Comparison of ENCODE assay signal across 11 cellular contexts in the genomic region with DNA sequence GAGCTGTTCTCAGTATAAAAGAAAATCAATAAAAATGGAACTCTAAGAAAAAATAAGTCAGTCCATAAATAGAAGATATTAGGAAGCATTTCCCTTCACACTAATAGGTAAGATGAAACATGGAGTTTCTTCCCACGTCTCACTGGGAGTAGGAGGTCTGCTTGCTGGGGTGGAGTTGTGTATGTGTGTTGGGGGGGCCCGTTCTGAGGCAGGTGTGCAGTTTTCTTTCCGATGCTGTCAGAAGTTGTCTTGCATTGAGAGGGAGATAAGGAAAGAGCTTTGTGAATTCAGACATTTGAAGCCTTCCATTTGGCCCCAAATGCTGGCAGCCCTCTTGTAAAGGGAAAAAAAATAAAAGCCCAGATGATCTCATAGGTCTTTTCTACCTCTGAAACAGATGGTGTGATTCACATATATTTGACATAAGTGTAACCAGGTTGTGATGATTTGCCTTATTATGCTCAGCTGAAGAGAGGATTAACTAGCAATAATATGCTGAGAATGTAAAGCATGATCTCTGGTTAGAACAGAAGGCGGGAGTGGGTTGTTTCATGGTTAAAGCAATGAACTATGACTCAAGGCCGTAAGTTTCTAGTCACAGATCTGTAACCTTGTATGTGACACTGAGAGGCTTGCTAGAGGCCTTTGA. TPM values are rescaled to one million over a fixed set of nuclear protein-coding genes. Genes with fewer than 3 reads are reported as not detected.
A peak's percentile ranks its signal among the peaks of the same experiment; 100 is the strongest.
DNase-seq lines count a peak whose midpoint lies in the region; FAIRE-seq and TF ChIP-seq lines count a peak whose summit lies in the region.
"Had no signal": no experiment of that assay in that cellular context is flagged by ENCODE, and none has a peak within 500 bp of the region (broad histone marks: within the 10 kb centered on the region; RNA-seq: fewer than 3 reads in every experiment).

No MANE protein-coding gene starts in this region.

- DNase-seq in activated CD4-positive, alpha-beta T cell treated with anti-CD3 and anti-CD28 coated beads, Interleukin-2, amount 10 ng/mL, durations not matched to agents 24 days and 14 days, result peak; percentile 58
- no peak for DNase-seq in activated CD4-positive, alpha-beta T cell treated with anti-CD3 and anti-CD28 coated beads for 48 hours
- peak; percentile 10 for DNase-seq in bronchial epithelial cell (ENCODE audit: low read depth)
- DNase-seq in smooth muscle cell (lab: John Stamatoyannopoulos, UW; ENCODE audit: unreplicated experiment), result no peak
- DNase-seq in testis, result no peak
- no peak for DNase-seq in OCI-M2 (lab: John Stamatoyannopoulos, UW; ENCODE audit: unreplicated experiment)
- DNase-seq in UCSD-AML1 (lab: John Stamatoyannopoulos, UW; ENCODE audit: unreplicated experiment), result no peak
- DNase-seq: NCI-H1417 treated with DMSO at 0.1 percent for 48 hours, ovary had no signal

- H3K4me2 ChIP-seq in Loucy (ENCODE audit: low read depth, low read length, poor library complexity, severe bottlenecking), result peak overlapping the region; percentile 41
- H3K4me2 ChIP-seq in smooth muscle cell, result peak overlapping the region; percentile 67

- H3K9me3 ChIP-seq in Loucy (ENCODE audit: insufficient read depth, low read depth, low read length), result no peaks in the 10 kb centered on the region
- H3K9me3 ChIP-seq in smooth muscle cell (replicated peaks; ENCODE audit: low read depth), result no peaks in the 10 kb centered on the region
- H3K9me3 ChIP-seq in testis, result no peaks in the 10 kb centered on the region
- H3K9me3 ChIP-seq: ovary had no signal

- 34% methylated on average over 5 of the region's 5 CpGs for WGBS in smooth muscle cell (ENCODE audit: low lambda C conversion rate)
- 72 to 76% methylated on average over 5 of the region's 5 CpGs for WGBS in testis, 2 donors

- no peaks in the 10 kb centered on the region for H3K27me3 ChIP-seq in Loucy (ENCODE audit: insufficient read depth, low read length, poor library complexity, severe bottlenecking)
- H3K27me3 ChIP-seq in bronchial epithelial cell (ENCODE audit: control insufficient read depth, insufficient read depth, low read length), result peaks cover 6% of the 10 kb centered on the region
- no peaks in the 10 kb centered on the region for H3K27me3 ChIP-seq in smooth muscle cell (ENCODE audit: low read depth)
- no peaks in the 10 kb centered on the region for H3K27me3 ChIP-seq in testis
- H3K27me3 ChIP-seq: ovary had no signal

- H3K4me3 Mint-ChIP-seq in activated CD4-positive, alpha-beta T cell treated with anti-CD3 and anti-CD28 coated beads, Interleukin-2, amount 10 ng/mL, durations not matched to agents 24 days and 14 days, result peak overlapping the region; percentile 67

- TF ChIP-seq POLR2A in testis (IDR thresholded peaks at IDR 0.05), result no peak

- no peak overlapping the region for H3K4me3 ChIP-seq in Loucy (ENCODE audit: low read length, poor library complexity, severe bottlenecking)
- no peak overlapping the region for H3K4me3 ChIP-seq in bronchial epithelial cell (ENCODE audit: low read depth, low read length)
- no peak overlapping the region for H3K4me3 ChIP-seq in smooth muscle cell
- H3K4me3 ChIP-seq in testis, result no peak overlapping the region
- H3K4me3 ChIP-seq: ovary had no signal

- H4K20me1 ChIP-seq in Loucy (ENCODE audit: insufficient read depth, low read length, poor library complexity, severe bottlenecking) (peaks cover 3% of the 10 kb centered on the region), smooth muscle cell (ENCODE audit: low read depth) (no peaks in the 10 kb centered on the region)

- H3K27ac ChIP-seq in smooth muscle cell (ENCODE audit: low read depth), result peak overlapping the region; percentile 89
- H3K27ac ChIP-seq in testis, result no peak overlapping the region
- H3K27ac ChIP-seq: ovary had no signal

- FAIRE-seq in bronchial epithelial cell (lab: Jason Lieb, UNC), result no peak

- TF ChIP-seq CTCF in Loucy (conservative IDR thresholded peaks at IDR 0.05; ENCODE audit: low read length) (no peak), bronchial epithelial cell (IDR thresholded peaks at IDR 0.05; ENCODE audit: insufficient read depth, low read length, severe bottlenecking) (no peak), smooth muscle cell (IDR thresholded peaks at IDR 0.05; ENCODE audit: borderline replicate concordance, insufficient read depth, poor library complexity, severe bottlenecking) (no peak), testis (IDR thresholded peaks at IDR 0.05) (no peak)

- H3K4me1 Mint-ChIP-seq in activated CD4-positive, alpha-beta T cell treated with anti-CD3 and anti-CD28 coated beads, Interleukin-2, amount 10 ng/mL, durations not matched to agents 24 days and 14 days, result peaks cover 92% of the 10 kb centered on the region

- H3K4me1 ChIP-seq in Loucy (ENCODE audit: insufficient read depth, low read length, poor library complexity, severe bottlenecking) (peaks cover 85% of the 10 kb centered on the region), smooth muscle cell (ENCODE audit: low read depth) (peaks cover 14% of the 10 kb centered on the region), testis (no peaks in the 10 kb centered on the region)

- no peaks in the 10 kb centered on the region for H3K9me2 ChIP-seq in Loucy (replicated peaks; ENCODE audit: low read depth, low read length)

- intact Hi-C loops in activated CD4-positive, alpha-beta T cell treated with anti-CD3 and anti-CD28 coated beads, Interleukin-2, amount 10 ng/mL, durations not matched to agents 24 days and 14 days (cut with micrococcal nuclease), result loop anchor here (1.0 to 10.0 kb wide), 5 partner anchors 14 to 1069 kb away; no protein-coding TSS in a partner anchor
- intact Hi-C loops in testis (cut with DNase I; ENCODE audit: low total_unique reads), result loop anchor here (10.0 kb wide), 1 partner anchor 129 kb away; no protein-coding TSS in a partner anchor

- no peaks in the 10 kb centered on the region for H3K27me3 Mint-ChIP-seq in activated CD4-positive, alpha-beta T cell treated with anti-CD3 and anti-CD28 coated beads, Interleukin-2, amount 10 ng/mL, durations not matched to agents 24 days and 14 days

- no peaks in the 10 kb centered on the region for H3K9me3 Mint-ChIP-seq in activated CD4-positive, alpha-beta T cell treated with anti-CD3 and anti-CD28 coated beads, Interleukin-2, amount 10 ng/mL, durations not matched to agents 24 days and 14 days

- H2AFZ ChIP-seq in Loucy (ENCODE audit: low read length) (no peak overlapping the region), smooth muscle cell (ENCODE audit: low read depth) (no peak overlapping the region)

- H3K27ac Mint-ChIP-seq in activated CD4-positive, alpha-beta T cell treated with anti-CD3 and anti-CD28 coated beads, Interleukin-2, amount 10 ng/mL, durations not matched to agents 24 days and 14 days, result peak overlapping the region; percentile 89

- H3K36me3 ChIP-seq in Loucy (ENCODE audit: insufficient read depth, low read length) (no peaks in the 10 kb centered on the region), bronchial epithelial cell (ENCODE audit: control insufficient read depth, insufficient read depth, low read length) (no peaks in the 10 kb centered on the region), smooth muscle cell (ENCODE audit: low read depth) (no peaks in the 10 kb centered on the region), testis (ENCODE audit: low read depth, missing control alignments) (no peaks in the 10 kb centered on the region)
- H3K36me3 ChIP-seq: ovary had no signal

- peaks cover 76% of the 10 kb centered on the region for H3K36me3 Mint-ChIP-seq in activated CD4-positive, alpha-beta T cell treated with anti-CD3 and anti-CD28 coated beads, Interleukin-2, amount 10 ng/mL, durations not matched to agents 24 days and 14 days (ENCODE audit: low read depth)

- H3K79me2 ChIP-seq in Loucy (ENCODE audit: insufficient read depth, low read length) (peaks cover 36% of the 10 kb centered on the region), smooth muscle cell (ENCODE audit: low read depth) (no peaks in the 10 kb centered on the region)

- H3F3A ChIP-seq in Loucy (ENCODE audit: low read depth) (no peaks in the 10 kb centered on the region), smooth muscle cell (ENCODE audit: low read depth) (peaks cover 7% of the 10 kb centered on the region)

- H3K9ac ChIP-seq in Loucy (ENCODE audit: low read depth, low read length, poor library complexity, severe bottlenecking) (peak overlapping the region; percentile 4), smooth muscle cell (ENCODE audit: low read depth) (no peak overlapping the region)

RNA-seq across cellular contexts. Expression of a gene that starts 8.8 kb away (rescaled TPM):
- 94.4 and 94.7 TPM in 2 replicates for total RNA-seq in activated CD4-positive, alpha-beta T cell treated with anti-CD3 and anti-CD28 coated beads, Interleukin-2, amount 10 ng/mL, durations not matched to agents 24 days and 14 days
- total RNA-seq in bronchial epithelial cell, result under 0.01 and 0.64 TPM in 2 replicates
- 9.5 and 10.0 TPM in 2 replicates for total RNA-seq in smooth muscle cell
- polyA plus RNA-seq in smooth muscle cell, result 0.97 and 7.8 TPM in 2 replicates
- total RNA-seq in testis, result 1 to 10 TPM; 7.4 to 9.2 TPM
- 4.4 TPM for polyA plus RNA-seq in testis (ENCODE audit: insufficient read depth, low read depth, low replicate concordance)
- total RNA-seq: A673 had no signal

Comparison
In these comparisons a context has a peak if more than half of its experiments do, and no peak if none do; other contexts are left out.
1. DNase-seq: peak in activated CD4-positive, alpha-beta T cell treated with anti-CD3 and anti-CD28 coated beads, Interleukin-2, amount 10 ng/mL, durations not matched to agents 24 days and 14 days (single experiment) and bronchial epithelial cell (single experiment); none in activated CD4-positive, alpha-beta T cell treated with anti-CD3 and anti-CD28 coated beads for 48 hours (single experiment), smooth muscle cell (single experiment), testis (single experiment), OCI-M2 (single experiment) and UCSD-AML1 (single experiment).